Comparison of ENCODE assay signal across 12 cellular contexts in the genomic region with DNA sequence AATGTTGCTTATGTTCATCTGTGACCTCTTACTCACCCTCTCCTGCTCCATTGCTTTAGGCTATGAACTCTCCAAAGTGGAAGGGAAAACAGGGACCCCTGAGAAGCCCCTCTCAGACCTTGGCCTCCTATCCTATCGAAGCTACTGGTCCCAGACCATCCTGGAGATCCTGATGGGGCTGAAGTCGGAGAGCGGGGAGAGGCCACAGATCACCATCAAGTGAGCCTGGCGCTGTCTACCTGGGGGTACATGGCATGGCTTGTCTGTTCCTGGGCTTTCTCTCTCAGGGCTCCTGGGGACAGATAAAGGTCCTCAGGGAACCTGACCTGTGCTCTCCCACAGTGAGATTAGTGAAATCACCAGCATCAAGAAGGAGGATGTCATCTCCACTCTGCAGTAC. TPM values are rescaled to one million over a fixed set of nuclear protein-coding genes. Genes with fewer than 3 reads are reported as not detected.
DNase-seq lines count a peak whose midpoint lies in the region; ATAC-seq, FAIRE-seq and TF ChIP-seq lines count a peak whose summit lies in the region.
"Had no signal": no experiment of that assay in that cellular context is flagged by ENCODE, and none has a peak within 500 bp of the region (broad histone marks: within the 10 kb centered on the region; RNA-seq: fewer than 3 reads in every experiment).

No MANE protein-coding gene starts in this region.

- peaks cover 51% of the 10 kb centered on the region for H3K36me3 ChIP-seq in CD8-positive, alpha-beta memory T cell (ENCODE audit: insufficient read depth, low read length)
- peaks cover 10% of the 10 kb centered on the region; the same call in 1 of the 2 replicates for H3K36me3 ChIP-seq in Karpas-422 (ENCODE audit: insufficient read depth, low read length)
- peaks cover 36% of the 10 kb centered on the region for H3K36me3 ChIP-seq in astrocyte (ENCODE audit: insufficient read depth, low read length)

- peaks cover 12% of the 10 kb centered on the region; the same call in 1 of the 2 replicates for H4K20me1 ChIP-seq in Karpas-422 (ENCODE audit: insufficient read depth, low read depth, low read length)
- H4K20me1 ChIP-seq in astrocyte (ENCODE audit: insufficient read depth, low read length): peaks cover 51% of the 10 kb centered on the region

- CTCF ChIA-PET in CD8-positive, alpha-beta memory T cell (lab: Charles Lee): interaction anchor here (1.0 kb wide), 1 partner anchor 55 kb away, joined by 4 read pairs; the partner anchor contains the start of gene RELA

- no peak for DNase-seq in CD8-positive, alpha-beta memory T cell
- DNase-seq in Karpas-422 (no peak), astrocyte (ENCODE audit: low read depth) (no peak), nephron progenitor cell (no peak), medulla oblongata (ENCODE audit: extremely low spot score) (no peak)
- DNase-seq: activated CD8-positive, alpha-beta memory T cell treated with anti-CD3 and anti-CD28 coated beads, Interleukin-2, amount 50 U/mL, for 4 hours; colonic mucosa; DMS53; spleen had no signal

- peaks cover 4 to 67% (median 12%) of the 10 kb centered on the region in 3 donors for H3K36me3 Mint-ChIP-seq in CD8-positive, alpha-beta memory T cell
- H3K36me3 Mint-ChIP-seq in astrocyte (ENCODE audit: low read depth, unreplicated experiment) (peaks cover 25% of the 10 kb centered on the region), nephron progenitor cell (ENCODE audit: low read depth) (peaks cover 39% of the 10 kb centered on the region)

- no peak overlapping the region for H2AFZ ChIP-seq in Karpas-422 (ENCODE audit: low read length)
- H2AFZ ChIP-seq in astrocyte (ENCODE audit: low read depth, low read length): no peak overlapping the region

- H3K9me3 Mint-ChIP-seq in CD8-positive, alpha-beta memory T cell: no peaks in the 10 kb centered on the region
- H3K9me3 Mint-ChIP-seq in astrocyte (ENCODE audit: unreplicated experiment): no peaks in the 10 kb centered on the region
- H3K9me3 Mint-ChIP-seq in nephron progenitor cell: no peaks in the 10 kb centered on the region

- H3K27me3 ChIP-seq in CD8-positive, alpha-beta memory T cell (ENCODE audit: insufficient read depth, low read length, poor library complexity, severe bottlenecking): no peaks in the 10 kb centered on the region
- H3K27me3 ChIP-seq in Karpas-422 (ENCODE audit: low read length): no peaks in the 10 kb centered on the region
- H3K27me3 ChIP-seq in astrocyte (ENCODE audit: insufficient read depth, low read length): no peaks in the 10 kb centered on the region
- H3K27me3 ChIP-seq: colonic mucosa, spleen had no signal

- H3K4me1 Mint-ChIP-seq in CD8-positive, alpha-beta memory T cell: peaks cover 29 to 51% (median 32%) of the 10 kb centered on the region in 3 donors
- H3K4me1 Mint-ChIP-seq in astrocyte (ENCODE audit: low read depth, unreplicated experiment): peaks cover 8% of the 10 kb centered on the region
- H3K4me1 Mint-ChIP-seq in nephron progenitor cell: peaks cover 36% of the 10 kb centered on the region

- peaks cover 21% of the 10 kb centered on the region for H3K4me1 ChIP-seq in CD8-positive, alpha-beta memory T cell (ENCODE audit: insufficient read depth, low read length)
- H3K4me1 ChIP-seq in Karpas-422 (ENCODE audit: low read length): peaks cover 18% of the 10 kb centered on the region
- H3K4me1 ChIP-seq in astrocyte (ENCODE audit: insufficient read depth, low read length): peaks cover 19% of the 10 kb centered on the region

- H3K79me2 ChIP-seq in Karpas-422 (ENCODE audit: low read length) (peaks cover 33% of the 10 kb centered on the region), astrocyte (ENCODE audit: insufficient read depth, low read length) (peaks cover 56% of the 10 kb centered on the region)

- ATAC-seq in GM19324 (IDR thresholded peaks at IDR 0.05; ENCODE audit: low FRiP score, unreplicated experiment) (no peak), GM18498 (IDR thresholded peaks at IDR 0.05; ENCODE audit: unreplicated experiment) (no peak)

- H3K27ac ChIP-seq in CD8-positive, alpha-beta memory T cell (ENCODE audit: low read depth, low read length): no peak overlapping the region
- H3K27ac ChIP-seq in Karpas-422 (ENCODE audit: low read length) (no peak overlapping the region), astrocyte (ENCODE audit: low read depth, low read length) (no peak overlapping the region)
- H3K27ac ChIP-seq: colonic mucosa had no signal

- peak overlapping the region in 5 of 8 donors; percentile 19 to 81 (median 33) for H3K27ac Mint-ChIP-seq in CD8-positive, alpha-beta memory T cell
- H3K27ac Mint-ChIP-seq in astrocyte (ENCODE audit: unreplicated experiment): no peak overlapping the region
- H3K27ac Mint-ChIP-seq in nephron progenitor cell: no peak overlapping the region

- no peak for TF ChIP-seq CTCF in astrocyte (IDR thresholded peaks at IDR 0.05; ENCODE audit: insufficient read depth, low read depth, low read length)
- no peak for TF ChIP-seq CTCF in nephron progenitor cell (IDR thresholded peaks at IDR 0.05)

- H3K9me3 ChIP-seq in CD8-positive, alpha-beta memory T cell (ENCODE audit: low read length): no peaks in the 10 kb centered on the region
- H3K9me3 ChIP-seq in Karpas-422 (ENCODE audit: low read length): no peaks in the 10 kb centered on the region
- no peaks in the 10 kb centered on the region for H3K9me3 ChIP-seq in astrocyte (ENCODE audit: insufficient read depth, low read depth, low read length)
- H3K9me3 ChIP-seq: colonic mucosa, spleen had no signal

- no peak for FAIRE-seq in astrocyte (lab: Jason Lieb, UNC)

- H3K9ac ChIP-seq in Karpas-422 (ENCODE audit: low read length) (peak overlapping the region; percentile 89), astrocyte (ENCODE audit: low read length) (peak overlapping the region; percentile 83)

- H3K4me3 ChIP-seq in CD8-positive, alpha-beta memory T cell (ENCODE audit: low read length): no peak overlapping the region
- H3K4me3 ChIP-seq in Karpas-422 (ENCODE audit: low read length): peak overlapping the region; percentile 93; the same call in 1 of the 2 replicates
- no peak overlapping the region for H3K4me3 ChIP-seq in astrocyte (ENCODE audit: insufficient read depth, low read depth, low read length)
- H3K4me3 ChIP-seq: lung had no signal

- H3K27me3 Mint-ChIP-seq in CD8-positive, alpha-beta memory T cell: no peaks in the 10 kb centered on the region
- H3K27me3 Mint-ChIP-seq in astrocyte (ENCODE audit: low read depth, unreplicated experiment) (no peaks in the 10 kb centered on the region), nephron progenitor cell (ENCODE audit: low read depth, poor library complexity) (peaks cover 10% of the 10 kb centered on the region)

- H3K4me2 ChIP-seq in Karpas-422 (ENCODE audit: low read depth, low read length, poor library complexity, severe bottlenecking) (peak overlapping the region; percentile 95), astrocyte (ENCODE audit: low read length) (peak overlapping the region; percentile 85)

- peak overlapping the region; percentile 56 to 99 (median 88) for H3K4me3 Mint-ChIP-seq in CD8-positive, alpha-beta memory T cell
- peak overlapping the region; percentile 95 for H3K4me3 Mint-ChIP-seq in astrocyte (ENCODE audit: unreplicated experiment)
- H3K4me3 Mint-ChIP-seq in nephron progenitor cell: peak overlapping the region; percentile 95

- POLR2A ChIA-PET in CD8-positive, alpha-beta memory T cell (lab: Charles Lee): no interaction called here

- H3K9me2 ChIP-seq in Karpas-422 (replicated peaks; ENCODE audit: insufficient read depth, low read length): no peaks in the 10 kb centered on the region

RNA-seq across cellular contexts. Expression of gene RNASEH2C, which starts 2.1 kb away (rescaled TPM):
- total RNA-seq in CD8-positive, alpha-beta memory T cell: 100 to 1,000 TPM; 106 to 114 TPM
- polyA plus RNA-seq in CD8-positive, alpha-beta memory T cell: 87.7 TPM
- total RNA-seq in Karpas-422 (2014; rRNA removed; shearing (Covaris generic); ENCODE audit: low replicate concordance): 70.7 and 133 TPM in 2 replicates
- total RNA-seq in astrocyte: 24.7 and 25.0 TPM in 2 replicates

RNA-seq across cellular contexts. Expression of gene KAT5, which starts 6.5 kb away (rescaled TPM):
- total RNA-seq in CD8-positive, alpha-beta memory T cell: 10 to 100 TPM; 79.9 to 87.1 TPM
- 49.5 TPM for polyA plus RNA-seq in CD8-positive, alpha-beta memory T cell
- total RNA-seq in Karpas-422 (2014; rRNA removed; shearing (Covaris generic); ENCODE audit: low replicate concordance): 17.8 and 23.9 TPM in 2 replicates
- 26.8 and 31.4 TPM in 2 replicates for total RNA-seq in astrocyte

RNA-seq across cellular contexts. Expression of gene RELA, which starts 55.8 kb away (rescaled TPM):
- 10 to 100 TPM; 87.3 to 89.7 TPM for total RNA-seq in CD8-positive, alpha-beta memory T cell
- polyA plus RNA-seq in CD8-positive, alpha-beta memory T cell: 76.0 TPM
- 42.6 and 44.0 TPM in 2 replicates for total RNA-seq in Karpas-422 (2014; rRNA removed; shearing (Covaris generic); ENCODE audit: low replicate concordance)
- total RNA-seq in astrocyte: 62.2 and 68.9 TPM in 2 replicates

Comparison
In these comparisons a context has a peak if more than half of its experiments do, and no peak if none do; other contexts are left out.
1. H3K27ac Mint-ChIP-seq: peak in CD8-positive, alpha-beta memory T cell (5 of 8); none in astrocyte (single experiment) and nephron progenitor cell (single experiment).
2. Peak in every context shown above with its lines, with median percentiles within 50 percentile points of each other: H3K4me3 Mint-ChIP-seq.